In the genomic region with DNA sequence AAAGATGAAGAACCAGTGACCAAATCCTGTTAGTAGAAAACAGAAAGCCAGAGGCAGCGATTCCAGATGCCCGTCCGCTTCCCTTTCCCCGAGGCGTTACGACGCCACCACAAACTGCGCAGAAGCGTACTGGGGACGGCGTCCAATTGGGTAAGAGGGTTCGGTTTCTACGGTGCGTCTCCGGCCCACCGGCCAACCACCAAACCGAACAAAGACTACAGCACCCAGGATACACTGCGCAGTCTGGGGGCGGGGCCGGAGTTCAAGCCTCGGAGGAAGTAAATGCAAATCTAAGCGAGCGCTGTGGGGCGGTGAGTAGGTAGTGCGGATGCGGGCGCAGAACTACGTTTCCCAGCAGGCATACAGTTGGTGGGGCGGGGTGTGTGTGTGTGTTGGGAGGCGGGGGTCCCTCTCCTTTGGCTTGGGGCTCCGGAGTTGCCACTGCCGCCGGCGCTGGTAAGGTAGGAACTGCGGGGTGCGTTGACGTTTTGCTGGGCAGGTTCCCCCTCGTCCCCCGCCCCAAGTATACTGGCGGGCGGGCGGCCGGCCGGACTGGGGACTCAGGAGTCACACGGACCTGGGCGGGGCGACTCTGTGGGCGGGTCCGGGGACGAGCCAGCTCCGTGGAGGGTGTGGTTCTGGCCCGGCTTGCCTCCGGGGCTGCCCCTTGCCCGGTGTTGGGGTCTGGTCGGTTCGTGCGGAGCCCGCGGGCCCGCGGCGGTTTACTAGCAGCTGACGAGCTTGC, we compare ENCODE assay signal across 8 cellular contexts. TPM values are rescaled to one million over a fixed set of nuclear protein-coding genes. Genes with fewer than 3 reads are reported as not detected.
A peak's percentile ranks its signal among the peaks of the same experiment; 100 is the strongest.
DNase-seq lines count a peak whose midpoint lies in the region; ATAC-seq and TF ChIP-seq lines count a peak whose summit lies in the region.

A gene with protein sequence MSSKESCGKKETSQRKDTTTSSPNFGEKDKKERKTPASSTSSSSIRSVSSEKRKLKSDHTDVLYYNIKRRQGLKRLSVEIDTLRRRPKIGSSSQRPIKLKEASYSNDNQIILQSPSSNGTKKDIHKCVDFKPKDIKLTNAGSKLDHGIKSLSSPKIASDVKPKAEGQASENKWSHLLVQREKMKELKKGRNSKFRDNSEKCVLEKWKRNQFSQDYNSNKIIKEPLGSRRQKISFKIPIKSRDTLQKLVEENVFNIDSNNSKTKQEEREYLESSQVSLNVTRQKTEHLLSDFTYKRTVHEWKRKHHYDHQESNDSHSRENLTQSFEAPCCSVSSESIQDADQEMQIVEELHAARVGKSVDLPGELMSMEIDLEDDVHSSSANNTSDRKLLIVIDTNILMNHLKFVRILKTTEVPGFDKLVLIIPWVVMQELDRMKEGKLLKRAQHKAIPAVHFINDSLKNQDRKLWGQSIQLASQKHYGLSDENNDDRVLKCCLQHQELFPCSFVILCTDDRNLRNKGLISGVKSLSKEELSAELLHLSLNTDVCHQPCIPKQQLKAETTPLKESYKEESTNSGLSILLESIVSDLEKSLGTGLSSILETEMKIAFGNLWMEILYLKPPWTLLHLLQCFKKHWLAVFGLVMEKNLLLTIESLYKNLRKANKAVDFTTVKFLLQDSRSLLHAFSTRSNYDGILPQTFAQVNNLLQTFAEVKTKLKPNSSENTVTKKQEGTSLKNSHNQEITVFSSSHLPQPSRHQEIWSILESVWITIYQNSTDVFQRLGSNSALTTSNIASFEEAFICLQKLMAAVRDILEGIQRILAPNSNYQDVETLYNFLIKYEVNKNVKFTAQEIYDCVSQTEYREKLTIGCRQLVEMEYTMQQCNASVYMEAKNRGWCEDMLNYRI (plus strand): TSS at position 314 of the 745 bp plus-strand sequence. CDS start 3,675 bp downstream, outside the sequence.
A gene with protein sequence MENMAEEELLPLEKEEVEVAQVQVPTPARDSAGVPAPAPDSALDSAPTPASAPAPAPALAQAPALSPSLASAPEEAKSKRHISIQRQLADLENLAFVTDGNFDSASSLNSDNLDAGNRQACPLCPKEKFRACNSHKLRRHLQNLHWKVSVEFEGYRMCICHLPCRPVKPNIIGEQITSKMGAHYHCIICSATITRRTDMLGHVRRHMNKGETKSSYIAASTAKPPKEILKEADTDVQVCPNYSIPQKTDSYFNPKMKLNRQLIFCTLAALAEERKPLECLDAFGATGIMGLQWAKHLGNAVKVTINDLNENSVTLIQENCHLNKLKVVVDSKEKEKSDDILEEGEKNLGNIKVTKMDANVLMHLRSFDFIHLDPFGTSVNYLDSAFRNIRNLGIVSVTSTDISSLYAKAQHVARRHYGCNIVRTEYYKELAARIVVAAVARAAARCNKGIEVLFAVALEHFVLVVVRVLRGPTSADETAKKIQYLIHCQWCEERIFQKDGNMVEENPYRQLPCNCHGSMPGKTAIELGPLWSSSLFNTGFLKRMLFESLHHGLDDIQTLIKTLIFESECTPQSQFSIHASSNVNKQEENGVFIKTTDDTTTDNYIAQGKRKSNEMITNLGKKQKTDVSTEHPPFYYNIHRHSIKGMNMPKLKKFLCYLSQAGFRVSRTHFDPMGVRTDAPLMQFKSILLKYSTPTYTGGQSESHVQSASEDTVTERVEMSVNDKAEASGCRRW (minus strand): TSS at position 100 of the 745 bp plus-strand sequence. CDS start 241 bp downstream, outside the sequence.

- peaks cover 15 to 60% (median 49%) of the 10 kb centered on the region in 6 donors for H3K4me1 ChIP-seq in spleen

- H3K4me3 ChIP-seq in AG04449 (ENCODE audit: low read depth, low read length): peak within 1 kb of the TSS; percentile 89
- H3K4me3 ChIP-seq in spleen: peak within 1 kb of the TSS; percentile 71 to 86 (median 78)

- intact Hi-C loops in activated B cell treated with CpG ODN at 0.5 μM for 24 hours (cut with micrococcal nuclease): loop anchor here (1.0 to 10.0 kb wide), 12 partner anchors 13 to 1218 kb away; a partner anchor contains a TSS
- intact Hi-C loops in spleen (cut with DNase I; ENCODE audit: low total_unique reads): loop anchor here (10.0 kb wide), 1 partner anchor 158 kb away; a partner anchor contains a TSS

- no peaks in the 10 kb centered on the region for H3K9me3 Mint-ChIP-seq in activated B cell treated with CpG ODN at 0.5 μM for 24 hours

- peaks cover 0 to 10% (median 0%) of the 10 kb centered on the region in 6 donors for H3K36me3 ChIP-seq in spleen

- DNase-seq in AG04449 (ENCODE audit: low read depth, low spot score) (peak; percentile 94), NCI-H2227 treated with DMSO at 0.1 percent for 48 hours (lab: John Stamatoyannopoulos, UW) (peak; percentile 99), activated B cell treated with CpG ODN at 0.5 μM for 24 hours (peak; percentile 97), inferior parietal cortex (ENCODE audit: extremely low spot score) (peak; percentile 99), spleen (peak; percentile 100)
- peak; percentile 97 for DNase-seq in central memory CD4-positive, alpha-beta T cell

- CTCF ChIA-PET in AG04449 (lab: Yijun Ruan, JAX): interaction anchor here (0.8 to 4.2 kb wide), 7 partner anchors 13 to 513 kb away, joined by 3 to 55 read pairs (median 5); no protein-coding TSS in a partner anchor
- CTCF ChIA-PET in activated B cell treated with CpG ODN at 0.5 μM for 24 hours (lab: Charles Lee): interaction anchor here (0.9 to 5.4 kb wide), 2 partner anchors 12 to 514 kb away, joined by 4 to 42 read pairs; no protein-coding TSS in a partner anchor

- TF ChIP-seq POLR2A in spleen (IDR thresholded peaks at IDR 0.05): peak; percentile 95 to 99 (median 96)

- peaks cover 32% of the 10 kb centered on the region for H3K36me3 Mint-ChIP-seq in activated B cell treated with CpG ODN at 0.5 μM for 24 hours (ENCODE audit: low read depth)

- WGBS in spleen, 5 donors: 0 to 1% (median 0%) methylated on average over 44 to 63 of the region's 63 CpGs

- H3K27ac Mint-ChIP-seq in activated B cell treated with CpG ODN at 0.5 μM for 24 hours: peak within 1 kb of the TSS; percentile 100

- POLR2A ChIA-PET in AG04449 (lab: Yijun Ruan, JAX) (interaction anchor here (0.7 to 1.6 kb wide), 2 partner anchors 12 to 160 kb away, joined by 3 to 5 read pairs; a partner anchor contains a TSS), activated B cell treated with CpG ODN at 0.5 μM for 24 hours (lab: Charles Lee) (interaction anchor here (0.6 to 3.7 kb wide), 16 partner anchors 13 to 1218 kb away, joined by 3 to 40 read pairs (median 7); a partner anchor contains a TSS)

- peak within 1 kb of the TSS; percentile 98 to 100 (median 99) for H3K27ac ChIP-seq in spleen

- TF ChIP-seq CTCF in AG04449 (IDR thresholded peaks at IDR 0.05; ENCODE audit: insufficient read depth, low read length, missing control alignments): no peak
- TF ChIP-seq CTCF in activated B cell treated with CpG ODN at 0.5 μM for 24 hours (IDR thresholded peaks at IDR 0.05): no peak
- peak in 4 of 11 experiments; percentile 6 to 47 (median 28) for TF ChIP-seq CTCF in spleen (IDR thresholded peaks at IDR 0.05 in 8 of 11, conservative IDR thresholded peaks at IDR 0.05 in 3 of 11)

- no peaks in the 10 kb centered on the region for H3K27me3 ChIP-seq in spleen (replicated peaks in 1 of 7)

- peaks cover 50% of the 10 kb centered on the region for H3K4me1 Mint-ChIP-seq in activated B cell treated with CpG ODN at 0.5 μM for 24 hours

- peak within 1 kb of the TSS; percentile 99 for H3K4me3 Mint-ChIP-seq in activated B cell treated with CpG ODN at 0.5 μM for 24 hours

- no peaks in the 10 kb centered on the region for H3K27me3 Mint-ChIP-seq in activated B cell treated with CpG ODN at 0.5 μM for 24 hours

- H3K9me3 ChIP-seq in spleen: no peaks in the 10 kb centered on the region

- peak; percentile 96 for ATAC-seq in GM18907 (IDR thresholded peaks at IDR 0.05; ENCODE audit: unreplicated experiment)
- peak; percentile 92 for ATAC-seq in HG03159 (IDR thresholded peaks at IDR 0.05; ENCODE audit: unreplicated experiment)
- peak; percentile 85 for ATAC-seq in activated B cell treated with CpG ODN at 0.5 μM for 24 hours (ENCODE audit: low read depth)

RNA-seq across cellular contexts. Expression of the first gene that starts in this region (rescaled TPM):
- total RNA-seq in activated B cell treated with CpG ODN at 0.5 μM for 24 hours: 4.9 and 5.5 TPM in 2 replicates
- 10 to 100 TPM in 2 of 7 donors, 1 to 10 TPM in 5; 5.9 to 12.8 (median 7.2) TPM for total RNA-seq in spleen
- 1 to 10 TPM; 1.3 to 1.8 (median 1.7) TPM for polyA plus RNA-seq in spleen

RNA-seq across cellular contexts. Expression of the second gene that starts in this region (rescaled TPM):
- 20.0 and 23.9 TPM in 2 replicates for total RNA-seq in activated B cell treated with CpG ODN at 0.5 μM for 24 hours
- total RNA-seq in spleen: 10 to 100 TPM; 18.2 to 35.6 (median 22.6) TPM
- polyA plus RNA-seq in spleen: 10 to 100 TPM in 2 of 3 donors, 1 to 10 TPM in 1; 7.7 to 11.2 (median 10.8) TPM

Comparison
In these comparisons a context has a peak if more than half of its experiments do, and no peak if none do; other contexts are left out.
1. Peak in every context shown above with its lines: DNase-seq, ATAC-seq, H3K4me3 ChIP-seq and H3K27ac ChIP-seq.